8 cellular contexts compared by ENCODE assay signal in genomic region chr14:75277000-75277795, GRCh38. TPM values are rescaled to one million over a fixed set of nuclear protein-coding genes. Genes with fewer than 3 reads are reported as not detected.
DNase-seq lines count a peak whose midpoint lies in the region; ATAC-seq, FAIRE-seq and TF ChIP-seq lines count a peak whose summit lies in the region.

No MANE protein-coding gene starts in this region.

- ATAC-seq in A549 (peak; percentile 70 to 75), gastrocnemius medialis (peak; percentile 68 to 69)

- no peak for TF ChIP-seq EP300 in A549 (IDR thresholded peaks at IDR 0.05)

- TF ChIP-seq POLR2A in A549 (IDR thresholded peaks at IDR 0.05; ENCODE audit: low read length) (no peak), GM12892 (IDR thresholded peaks at IDR 0.05; ENCODE audit: low read depth, low read length) (no peak), gastrocnemius medialis (IDR thresholded peaks at IDR 0.05) (peak; percentile 99)

- CTCF ChIA-PET in A549 (lab: Yijun Ruan, JAX): interaction anchor here (0.6 to 2.6 kb wide), 9 partner anchors 9 to 194 kb away, joined by 3 to 10 read pairs (median 5); no protein-coding TSS in a partner anchor

- no peak for FAIRE-seq in A549 (lab: Jason Lieb, UNC)
- FAIRE-seq in GM12892 (lab: Jason Lieb, UNC): peak; percentile 81

- TF ChIP-seq CTCF in A549 (IDR thresholded peaks at IDR 0.05) (no peak; the same call in 2 of the 3 replicates), gastrocnemius medialis (IDR thresholded peaks at IDR 0.05 in 4 of 5, conservative IDR thresholded peaks at IDR 0.05 in 1 of 5) (peak in 2 of 5 experiments; percentile 12 to 35)

- POLR2A ChIA-PET in A549 (lab: Yijun Ruan, JAX): interaction anchor here (0.6 to 3.0 kb wide), 6 partner anchors 10 to 150 kb away, joined by 3 to 18 read pairs (median 8); partner anchors contain the start of gene NEK9

- in situ Hi-C loops in gastrocnemius medialis (cut with MboI; ENCODE audit: low sequenced_read_pairs in 4 of 4): no loop called here

- H3K4me3 ChIP-seq in A549: peak overlapping the region; percentile 65
- peak overlapping the region; percentile 84 to 95 (median 90) for H3K4me3 ChIP-seq in gastrocnemius medialis

- no peak; a peak in 1 of 5 replicates for TF ChIP-seq RAD21 in A549 (conservative IDR thresholded peaks at IDR 0.05 in 1 of 2, IDR thresholded peaks at IDR 0.05 in 1 of 2)

- WGBS in A549 (ENCODE audit: missing lambda C conversion rate): 1% methylated on average over 32 of the region's 81 CpGs

- DNase-seq in A549 (ENCODE audit: low read depth in 1 of 2, low spot score in 1 of 2) (peak; percentile 85 to 90), GM12892 (ENCODE audit: insufficient read length) (peak; percentile 52), NCI-H2081 (lab: John Stamatoyannopoulos, UW) (peak; percentile 70 to 76), UCSD-AML1 (lab: John Stamatoyannopoulos, UW; ENCODE audit: unreplicated experiment) (peak; percentile 63), cerebellum (ENCODE audit: low spot score) (peak; percentile 87), inferior parietal cortex (ENCODE audit: extremely low spot score) (peak; percentile 68), gastrocnemius medialis (peak; percentile 83 to 92), KG1 (lab: John Stamatoyannopoulos, UW) (no peak)

- intact Hi-C loops in gastrocnemius medialis (cut with DNase I; ENCODE audit: low total_unique reads): loop anchor here (1.0 to 5.0 kb wide), 3 partner anchors 17 to 130 kb away; no protein-coding TSS in a partner anchor

- H3K4me1 ChIP-seq in A549 (peaks cover 14% of the 10 kb centered on the region), gastrocnemius medialis (peaks cover 30 to 32% of the 10 kb centered on the region in 2 donors)

- no peaks in the 10 kb centered on the region for H3K9me3 ChIP-seq in A549
- H3K9me3 ChIP-seq in gastrocnemius medialis: no peaks in the 10 kb centered on the region

- no peaks in the 10 kb centered on the region for H3K27me3 ChIP-seq in gastrocnemius medialis

- peaks cover 2 to 14% of the 10 kb centered on the region in 2 donors for H3K36me3 ChIP-seq in gastrocnemius medialis

- peak overlapping the region; percentile 85 to 97 for H3K27ac ChIP-seq in A549
- peak overlapping the region; percentile 98 to 100 (median 100) for H3K27ac ChIP-seq in gastrocnemius medialis

- peak overlapping the region; percentile 91 for H3K4me2 ChIP-seq in A549

TF ChIP-seq in A549, 52 proteins besides CTCF, POLR2A, EP300 and RAD21:
- TF ChIP-seq, protein P1, sequence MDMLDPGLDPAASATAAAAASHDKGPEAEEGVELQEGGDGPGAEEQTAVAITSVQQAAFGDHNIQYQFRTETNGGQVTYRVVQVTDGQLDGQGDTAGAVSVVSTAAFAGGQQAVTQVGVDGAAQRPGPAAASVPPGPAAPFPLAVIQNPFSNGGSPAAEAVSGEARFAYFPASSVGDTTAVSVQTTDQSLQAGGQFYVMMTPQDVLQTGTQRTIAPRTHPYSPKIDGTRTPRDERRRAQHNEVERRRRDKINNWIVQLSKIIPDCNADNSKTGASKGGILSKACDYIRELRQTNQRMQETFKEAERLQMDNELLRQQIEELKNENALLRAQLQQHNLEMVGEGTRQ (IDR thresholded peaks at IDR 0.05): 0 out of 2 replicates have a peak, but pooled peaks have one; percentile 24
- TF ChIP-seq TFCP2L1 (CRISPR knock-in tag; IDR thresholded peaks at IDR 0.05) (peak; percentile 74), FOSL2 (IDR thresholded peaks at IDR 0.05) (no peak), FOSL2 (CRISPR knock-in tag; IDR thresholded peaks at IDR 0.05) (peak; percentile 35; the same call in 1 of the 2 replicates), HDAC2 (IDR thresholded peaks at IDR 0.05) (no peak), GATA3 (IDR thresholded peaks at IDR 0.05; ENCODE audit: borderline replicate concordance) (peak; percentile 83), REST (IDR thresholded peaks at IDR 0.05) (peak; percentile 41), EHMT2 (IDR thresholded peaks at IDR 0.05; ENCODE audit: low read depth) (no peak)
- TF ChIP-seq, protein P2, sequence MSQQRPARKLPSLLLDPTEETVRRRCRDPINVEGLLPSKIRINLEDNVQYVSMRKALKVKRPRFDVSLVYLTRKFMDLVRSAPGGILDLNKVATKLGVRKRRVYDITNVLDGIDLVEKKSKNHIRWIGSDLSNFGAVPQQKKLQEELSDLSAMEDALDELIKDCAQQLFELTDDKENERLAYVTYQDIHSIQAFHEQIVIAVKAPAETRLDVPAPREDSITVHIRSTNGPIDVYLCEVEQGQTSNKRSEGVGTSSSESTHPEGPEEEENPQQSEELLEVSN (IDR thresholded peaks at IDR 0.05; ENCODE audit: borderline replicate concordance, low read depth): peak; percentile 79
- TF ChIP-seq, protein P3, sequence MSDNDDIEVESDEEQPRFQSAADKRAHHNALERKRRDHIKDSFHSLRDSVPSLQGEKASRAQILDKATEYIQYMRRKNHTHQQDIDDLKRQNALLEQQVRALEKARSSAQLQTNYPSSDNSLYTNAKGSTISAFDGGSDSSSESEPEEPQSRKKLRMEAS (IDR thresholded peaks at IDR 0.05): peak; percentile 79

RNA-seq across cellular contexts. Expression of gene FOS, which starts 1.4 kb away (rescaled TPM):
- polyA plus RNA-seq in A549 (2011; rRNA removed) (197 and 256 TPM in 2 replicates), A549 (2017; fragmentation: RNase III; extraction: RNeasy Plus Mini Kit Qiagen cat#74134 plus additional on column Dnase treatment) (2.0 to 4.2 TPM (median 2.7 TPM) in 3 replicates)
- 224 and 245 TPM in 2 replicates for polyA plus RNA-seq in A549 (2012; cell fraction: cytosol; rRNA removed)
- 701 and 1,020 TPM in 2 replicates for polyA plus RNA-seq in A549 (2012; cell fraction: nucleus; rRNA removed)
- 237 and 281 TPM in 2 replicates for polyA minus RNA-seq in A549 (2011; rRNA and poly(A)+ RNA removed)
- 5.3 TPM for polyA plus RNA-seq in GM12892 (2012; ENCODE audit: missing spikeins)
- total RNA-seq in cerebellum (36.3 TPM), gastrocnemius medialis (100 to 1,000 TPM in 1 of 4 donors, 10 to 100 TPM in 3; 16.3 to 110 (median 53.5) TPM)

Comparison
In these comparisons a context has a peak if more than half of its experiments do, and no peak if none do; other contexts are left out.
1. POLR2A ChIP-seq: peak in gastrocnemius medialis (2 of 2); none in A549 (single experiment) and GM12892 (single experiment).